Comparison of ENCODE assay signal across 16 cellular contexts in the genomic region with DNA sequence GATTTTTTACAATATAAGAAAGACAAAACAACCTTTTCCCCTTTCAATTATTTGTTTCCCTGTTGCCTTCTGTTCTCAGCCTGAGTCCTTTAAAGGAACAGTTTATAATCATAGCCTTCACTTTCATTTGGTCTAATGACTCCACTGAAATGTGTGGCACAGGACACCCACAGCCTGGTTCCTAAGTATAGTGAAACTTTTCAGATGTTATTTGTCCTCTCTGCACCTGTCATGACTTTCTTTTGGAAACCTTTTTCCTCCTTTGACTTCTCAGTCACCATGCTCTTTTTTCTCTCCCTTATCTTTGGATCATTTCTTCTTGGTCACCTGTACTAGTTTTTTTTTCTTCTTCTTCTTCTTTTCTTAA.
DNase-seq lines count a peak whose midpoint lies in the region; ATAC-seq and TF ChIP-seq lines count a peak whose summit lies in the region.
"Had no signal": no experiment of that assay in that cellular context is flagged by ENCODE, and none has a peak within 500 bp of the region (broad histone marks: within the 10 kb centered on the region; RNA-seq: fewer than 3 reads in every experiment).

No MANE protein-coding gene starts in this region.

- no peak overlapping the region for H3K9ac ChIP-seq in MM.1S (ENCODE audit: low read length)

- DNase-seq in MM.1S (no peak), caudate nucleus (lab: John Stamatoyannopoulos, UW) (no peak), iPS-NIHi11 (ENCODE audit: low spot score) (no peak), right lobe of liver (no peak), nucleus accumbens (lab: John Stamatoyannopoulos, UW) (no peak)
- DNase-seq: ACHN, AML-193, Caco-2, DMS53, NCI-H1436, NCI-H2029, NCI-H2171 treated with DMSO at 0.1 percent for 48 hours, NCI-H748 treated with DMSO at 0.1 percent for 48 hours, PC-9 had no signal

- H3K27ac ChIP-seq in MM.1S (ENCODE audit: low read length) (no peak overlapping the region), caudate nucleus (ENCODE audit: low read depth, low read length) (peak overlapping the region; percentile 64), right lobe of liver (no peak overlapping the region)
- H3K27ac ChIP-seq: PC-9 had no signal

- intact Hi-C loops in right lobe of liver (cut with DNase I): no loop called here

- no peaks in the 10 kb centered on the region for H3K79me2 ChIP-seq in MM.1S (ENCODE audit: low read length)

- peaks cover 12% of the 10 kb centered on the region for H3F3A ChIP-seq in MM.1S (ENCODE audit: insufficient read depth, low read length)

- TF ChIP-seq CTCF in MM.1S (IDR thresholded peaks at IDR 0.05; ENCODE audit: low read length) (no peak), right lobe of liver (IDR thresholded peaks at IDR 0.05) (no peak)

- no peaks in the 10 kb centered on the region for H4K20me1 ChIP-seq in MM.1S (ENCODE audit: insufficient read depth, low read length)

- H3K9me3 ChIP-seq in MM.1S (replicated peaks; ENCODE audit: insufficient read depth, low read length) (no peaks in the 10 kb centered on the region), right lobe of liver (no peaks in the 10 kb centered on the region)
- H3K9me3 ChIP-seq: Caco-2 had no signal

- TF ChIP-seq POLR2A in right lobe of liver (IDR thresholded peaks at IDR 0.05): no peak

- no peak overlapping the region for H2AFZ ChIP-seq in MM.1S (ENCODE audit: low read length)
- H2AFZ ChIP-seq: PC-9 had no signal

- H3K9me2 ChIP-seq in MM.1S (replicated peaks; ENCODE audit: insufficient read depth, low read length): no peaks in the 10 kb centered on the region

- no peaks in the 10 kb centered on the region for H3K27me3 ChIP-seq in MM.1S (replicated peaks; ENCODE audit: insufficient read depth, low read length)
- H3K27me3 ChIP-seq in right lobe of liver: no peaks in the 10 kb centered on the region

- H3K4me1 ChIP-seq in MM.1S (ENCODE audit: low read length) (peaks cover 16% of the 10 kb centered on the region), right lobe of liver (no peaks in the 10 kb centered on the region)
- H3K4me1 ChIP-seq: Caco-2 had no signal

- ATAC-seq in GM18502 (IDR thresholded peaks at IDR 0.05; ENCODE audit: poor library complexity, unreplicated experiment): peak; percentile 56
- peak; percentile 53 for ATAC-seq in GM21367 (IDR thresholded peaks at IDR 0.05; ENCODE audit: unreplicated experiment)
- ATAC-seq in right lobe of liver: no peak

- H3K4me3 ChIP-seq in MM.1S (ENCODE audit: low read length) (no peak overlapping the region), right lobe of liver (no peak overlapping the region)
- H3K4me3 ChIP-seq: PC-9 had no signal

- H3K36me3 ChIP-seq in MM.1S (replicated peaks; ENCODE audit: insufficient read depth, low read length) (no peaks in the 10 kb centered on the region), right lobe of liver (no peaks in the 10 kb centered on the region)

- H3K4me2 ChIP-seq in MM.1S (ENCODE audit: low read depth, low read length): peak overlapping the region; percentile 10; the same call in 1 of the 2 replicates
- H3K4me2 ChIP-seq: PC-9 had no signal

Comparison
In these comparisons a context has a peak if more than half of its experiments do, and no peak if none do; other contexts are left out.
1. ATAC-seq: peak in GM18502 (single experiment) and GM21367 (single experiment); none in right lobe of liver (0 of 4).